ENCODE assay signal across 8 cellular contexts in genomic region chr6:5905431-5906339, GRCh38.
DNase-seq lines count a peak whose midpoint lies in the region; ATAC-seq and TF ChIP-seq lines count a peak whose summit lies in the region.

No MANE protein-coding gene starts in this region.

- intact Hi-C loops in Panc1 (cut with micrococcal nuclease; ENCODE audit: unreplicated experiment), result no loop called here

- H3K27ac ChIP-seq in Panc1 (ENCODE audit: low read length), result no peak overlapping the region
- peak overlapping the region; percentile 37 for H3K27ac ChIP-seq in fibroblast of lung (ENCODE audit: insufficient read depth, low read length)
- no peak overlapping the region for H3K27ac ChIP-seq in MM.1S (ENCODE audit: low read length)

- no peaks in the 10 kb centered on the region for H3F3A ChIP-seq in MM.1S (ENCODE audit: insufficient read depth, low read length)

- H3K4me1 ChIP-seq in Panc1 (ENCODE audit: control insufficient read depth, insufficient read depth, low read length) (no peaks in the 10 kb centered on the region), fibroblast of lung (ENCODE audit: control insufficient read depth, extremely low read depth, insufficient read depth, low read length) (peaks cover 9% of the 10 kb centered on the region), MM.1S (ENCODE audit: low read length) (peaks cover under 1% of the 10 kb centered on the region; the same call in 1 of the 2 replicates)

- H3K9ac ChIP-seq in fibroblast of lung (ENCODE audit: insufficient read depth, low read length), result no peak overlapping the region
- no peak overlapping the region for H3K9ac ChIP-seq in MM.1S (ENCODE audit: low read length)

- CTCF ChIA-PET in Panc1 (lab: Charles Lee), result no interaction called here

- H3K9me2 ChIP-seq in MM.1S (replicated peaks; ENCODE audit: insufficient read depth, low read length), result no peaks in the 10 kb centered on the region

- in situ Hi-C loops in Panc1 (cut with HindIII; ENCODE audit: low pct_unique_long_range_greater_than_20kb, low sequenced_read_pairs) (no loop called here), GM13976 (cut with MboI; ENCODE audit: low sequenced_read_pairs, unreplicated experiment) (no loop called here)

- H3K36me3 ChIP-seq in Panc1 (ENCODE audit: control insufficient read depth, insufficient read depth, low read length) (no peaks in the 10 kb centered on the region), fibroblast of lung (ENCODE audit: control insufficient read depth, insufficient read depth, low read length) (no peaks in the 10 kb centered on the region), MM.1S (replicated peaks; ENCODE audit: insufficient read depth, low read length) (no peaks in the 10 kb centered on the region)

- H2AFZ ChIP-seq in fibroblast of lung (ENCODE audit: low read length) (peak overlapping the region; percentile 3), MM.1S (ENCODE audit: low read length) (no peak overlapping the region)

- H3K4me3 ChIP-seq in Panc1 (ENCODE audit: low read depth in 2 of 2, low read length in 2 of 2) (no peak overlapping the region), fibroblast of lung (replicated peaks in 1 of 4; ENCODE audit: control extremely low read depth in 1 of 4, insufficient read depth in 1 of 4, low read depth in 3 of 4, low read length in 4 of 4) (no peak overlapping the region), MM.1S (ENCODE audit: low read length) (no peak overlapping the region)

- ATAC-seq in Panc1 (0 out of 2 replicates have a peak, but pooled peaks have one; percentile 30), omental fat pad (ENCODE audit: low FRiP score) (peak; percentile 98), GM21515 (IDR thresholded peaks at IDR 0.05; ENCODE audit: unreplicated experiment) (no peak), HG02885 (IDR thresholded peaks at IDR 0.05; ENCODE audit: poor library complexity, unreplicated experiment) (no peak)

- no peaks in the 10 kb centered on the region for H3K9me3 ChIP-seq in Panc1 (ENCODE audit: control insufficient read depth, insufficient read depth, low read depth, low read length)
- H3K9me3 ChIP-seq in fibroblast of lung (ENCODE audit: control insufficient read depth, insufficient read depth, low read depth, low read length), result no peaks in the 10 kb centered on the region
- H3K9me3 ChIP-seq in MM.1S (replicated peaks; ENCODE audit: insufficient read depth, low read length), result no peaks in the 10 kb centered on the region

- peak overlapping the region; percentile 33 for H3K4me2 ChIP-seq in fibroblast of lung (ENCODE audit: extremely low read depth, insufficient read depth, low read length)
- no peak overlapping the region for H3K4me2 ChIP-seq in MM.1S (ENCODE audit: low read depth, low read length)

- H3K79me2 ChIP-seq in fibroblast of lung (ENCODE audit: control insufficient read depth, insufficient read depth, low read length), result no peaks in the 10 kb centered on the region
- H3K79me2 ChIP-seq in MM.1S (ENCODE audit: low read length), result no peaks in the 10 kb centered on the region

- BruUV-seq in Panc1 (replicated peaks; lab: Mats Ljungman, UMichigan), result no TSS peak

- TF ChIP-seq CTCF in Panc1 (IDR thresholded peaks at IDR 0.05) (no peak), fibroblast of lung (conservative IDR thresholded peaks at IDR 0.05 in 1 of 2, IDR thresholded peaks at IDR 0.05 in 1 of 2; ENCODE audit: low read depth in 1 of 2, low read length in 2 of 2) (no peak), omental fat pad (IDR thresholded peaks at IDR 0.05) (no peak), GM13976 (IDR thresholded peaks at IDR 0.05; ENCODE audit: borderline replicate concordance, control extremely low read depth, extremely low read depth, insufficient read depth, missing control alignments) (no peak), MM.1S (IDR thresholded peaks at IDR 0.05; ENCODE audit: low read length) (no peak)

- H3K27me3 ChIP-seq in Panc1 (ENCODE audit: control insufficient read depth, insufficient read depth, low read length) (peaks cover 2% of the 10 kb centered on the region; the same call in 1 of the 2 replicates), fibroblast of lung (ENCODE audit: control insufficient read depth, insufficient read depth, low read length) (no peaks in the 10 kb centered on the region), MM.1S (replicated peaks; ENCODE audit: insufficient read depth, low read length) (no peaks in the 10 kb centered on the region)

- POLR2A ChIA-PET in Panc1 (lab: Charles Lee), result no interaction called here

- DNase-seq in AG08395 (ENCODE audit: low spot score) (peak; percentile 93), Panc1 (ENCODE audit: low read depth, low spot score) (no peak), fibroblast of lung (ENCODE audit: low read depth in 2 of 2) (peak; percentile 85 to 96), omental fat pad (ENCODE audit: low spot score) (peak; percentile 42), GM13976 (ENCODE audit: low spot score) (no peak), MM.1S (no peak)

- H4K20me1 ChIP-seq in fibroblast of lung (ENCODE audit: control insufficient read depth, extremely low read depth, insufficient read depth, low read length) (no peaks in the 10 kb centered on the region), MM.1S (ENCODE audit: insufficient read depth, low read length) (no peaks in the 10 kb centered on the region)

Comparison
In these comparisons a context has a peak if more than half of its experiments do, and no peak if none do; other contexts are left out.
1. DNase-seq: peak in AG08395 (single experiment), fibroblast of lung (2 of 2) and omental fat pad (single experiment); none in Panc1 (single experiment), GM13976 (single experiment) and MM.1S (single experiment).
2. ATAC-seq: peak in Panc1 (single experiment) and omental fat pad (single experiment); none in GM21515 (single experiment) and HG02885 (single experiment).